In the genomic region with DNA sequence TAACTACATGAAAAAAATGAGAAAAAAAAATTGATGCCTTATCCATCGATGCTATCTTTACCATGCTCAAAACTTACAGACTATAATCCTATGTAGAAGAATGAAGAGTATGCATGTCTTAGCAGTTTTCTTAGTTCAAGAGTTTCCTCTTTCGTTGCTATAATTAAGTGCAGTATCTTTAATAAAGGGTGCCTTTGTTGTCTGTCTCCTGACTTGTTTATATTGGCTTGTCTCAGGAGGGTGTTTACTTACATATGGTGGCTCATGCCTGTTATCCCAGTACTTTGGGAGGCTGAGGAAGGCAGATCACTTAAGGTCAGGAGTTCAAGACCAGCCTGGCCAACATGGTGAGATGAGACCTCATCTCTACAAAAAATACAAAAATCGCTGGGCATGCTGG, we compare ENCODE assay signal across 26 cellular contexts. TPM values are rescaled to one million over a fixed set of nuclear protein-coding genes. Genes with fewer than 3 reads are reported as not detected.
DNase-seq lines count a peak whose midpoint lies in the region; FAIRE-seq and TF ChIP-seq lines count a peak whose summit lies in the region.
"Had no signal": no experiment of that assay in that cellular context is flagged by ENCODE, and none has a peak within 500 bp of the region (broad histone marks: within the 10 kb centered on the region; RNA-seq: fewer than 3 reads in every experiment).

No MANE protein-coding gene starts in this region.

- DNase-seq in SK-MEL-5 (ENCODE audit: low read depth, low spot score), result peak; percentile 84
- no peak for DNase-seq in endothelial cell of umbilical vein (ENCODE audit: low read depth, low spot score)
- DNase-seq in NCI-H1105 treated with DMSO at 0.1 percent for 48 hours (lab: John Stamatoyannopoulos, UW), result no peak
- DNase-seq in hepatocyte (ENCODE audit: low spot score), result no peak
- DNase-seq in NCI-H524 treated with DMSO at 0.1 percent for 48 hours (lab: John Stamatoyannopoulos, UW), result no peak
- no peak for DNase-seq in T-helper 2 cell treated with Interferon-gamma antibody and Interleukin-4, amounts not matched to agents 5 μg/mL and 100 μg/mL, for 36 hours (ENCODE audit: low spot score)
- DNase-seq: 8988T; ACHN; BE2C; C1 segment of cervical spinal cord; CD4-positive, alpha-beta T cell; CD8-positive, alpha-beta T cell; COR-L47; DMS 273 treated with DMSO at 0.1 percent for 48 hours; DMS153; DMS53; DMS79; DND-41; GF-D8 had no signal

- TF ChIP-seq POLR2A in endothelial cell of umbilical vein (IDR thresholded peaks at IDR 0.05; ENCODE audit: low read depth, low read length), result no peak

- TF ChIP-seq CTCF in DOHH2 (IDR thresholded peaks at IDR 0.05; ENCODE audit: low read depth, low read length, poor library complexity, severe bottlenecking) (no peak), endothelial cell of umbilical vein (IDR thresholded peaks at IDR 0.05; ENCODE audit: extremely low read depth in 1 of 2, insufficient read depth in 1 of 2, low read depth in 1 of 2, low read length in 2 of 2) (no peak), hepatocyte (IDR thresholded peaks at IDR 0.05; ENCODE audit: poor library complexity) (no peak)

- peaks cover 2% of the 10 kb centered on the region for H3K9me1 ChIP-seq in endothelial cell of umbilical vein (replicated peaks; ENCODE audit: control insufficient read depth, extremely low read depth, insufficient read depth, low read length)

- H3K4me3 ChIP-seq in DOHH2 (ENCODE audit: low read length) (no peak overlapping the region), endothelial cell of umbilical vein (replicated peaks in 1 of 3; ENCODE audit: insufficient read depth in 1 of 3, low read depth in 1 of 3, low read length in 3 of 3) (no peak overlapping the region), hepatocyte (no peak overlapping the region)
- H3K4me3 ChIP-seq: BLaER1 had no signal

- H3K27me3 Mint-ChIP-seq in T-helper 2 cell treated with Interferon-gamma antibody and Interleukin-4, amounts not matched to agents 5 μg/mL and 100 μg/mL, for 36 hours (ENCODE audit: low read depth), result no peaks in the 10 kb centered on the region
- H3K27me3 Mint-ChIP-seq: CD4-positive, alpha-beta T cell had no signal

- peaks cover 18% of the 10 kb centered on the region for H3K36me3 Mint-ChIP-seq in T-helper 2 cell treated with Interferon-gamma antibody and Interleukin-4, amounts not matched to agents 5 μg/mL and 100 μg/mL, for 36 hours (ENCODE audit: low read depth)

- peaks cover 6% of the 10 kb centered on the region; the same call in 1 of the 2 replicates for H3F3A ChIP-seq in DOHH2 (ENCODE audit: control insufficient read depth, insufficient read depth)

- no peak overlapping the region for H3K27ac ChIP-seq in DOHH2 (ENCODE audit: low read depth, low read length)
- H3K27ac ChIP-seq in endothelial cell of umbilical vein (ENCODE audit: insufficient read depth, low read depth, low read length), result no peak overlapping the region
- no peak overlapping the region for H3K27ac ChIP-seq in hepatocyte
- H3K27ac ChIP-seq: BLaER1 had no signal

- no peaks in the 10 kb centered on the region for H3K4me1 Mint-ChIP-seq in T-helper 2 cell treated with Interferon-gamma antibody and Interleukin-4, amounts not matched to agents 5 μg/mL and 100 μg/mL, for 36 hours (ENCODE audit: low read depth)

- H3K4me2 ChIP-seq in DOHH2 (ENCODE audit: low read length) (peak overlapping the region; percentile 29), endothelial cell of umbilical vein (ENCODE audit: insufficient read depth, low read length) (no peak overlapping the region), hepatocyte (no peak overlapping the region)
- H3K4me2 ChIP-seq: BLaER1 had no signal

- POLR2A ChIA-PET in endothelial cell of umbilical vein (lab: Charles Lee), result no interaction called here

- no peaks in the 10 kb centered on the region for H4K20me1 ChIP-seq in DOHH2 (ENCODE audit: control insufficient read depth, insufficient read depth, low read depth, low read length)
- H4K20me1 ChIP-seq in endothelial cell of umbilical vein (replicated peaks; ENCODE audit: control insufficient read depth, extremely low read depth, insufficient read depth, low read length), result no peaks in the 10 kb centered on the region
- no peaks in the 10 kb centered on the region for H4K20me1 ChIP-seq in hepatocyte (ENCODE audit: insufficient read depth, poor library complexity, severe bottlenecking)
- H4K20me1 ChIP-seq: BLaER1 had no signal

- H3K9ac ChIP-seq in endothelial cell of umbilical vein (replicated peaks; ENCODE audit: extremely low read depth, insufficient read depth, low read length), result no peak overlapping the region
- H3K9ac ChIP-seq: BLaER1 had no signal

- H3K79me2 ChIP-seq in DOHH2 (ENCODE audit: control insufficient read depth, low read length), result no peaks in the 10 kb centered on the region
- H3K79me2 ChIP-seq in endothelial cell of umbilical vein (ENCODE audit: control insufficient read depth, insufficient read depth, low read length), result no peaks in the 10 kb centered on the region
- no peaks in the 10 kb centered on the region for H3K79me2 ChIP-seq in hepatocyte

- H2AFZ ChIP-seq in endothelial cell of umbilical vein (ENCODE audit: low read depth, low read length), result no peak overlapping the region
- H2AFZ ChIP-seq in hepatocyte, result no peak overlapping the region

- in situ Hi-C loops in SK-MEL-5 (cut with HindIII; ENCODE audit: low pct_unique_long_range_greater_than_20kb, low sequenced_read_pairs), result no loop called here

- intact Hi-C loops in endothelial cell of umbilical vein (cut with micrococcal nuclease), result no loop called here

- H3K36me3 ChIP-seq in DOHH2 (ENCODE audit: control insufficient read depth, low read length) (peaks cover 6% of the 10 kb centered on the region), endothelial cell of umbilical vein (ENCODE audit: control insufficient read depth in 2 of 2, extremely low read depth in 1 of 2, insufficient read depth in 2 of 2, low read length in 2 of 2) (no peaks in the 10 kb centered on the region), hepatocyte (replicated peaks; ENCODE audit: insufficient read depth, low read depth) (no peaks in the 10 kb centered on the region)
- H3K36me3 ChIP-seq: BE2C had no signal

- no peaks in the 10 kb centered on the region for H3K27me3 ChIP-seq in DOHH2 (ENCODE audit: control insufficient read depth, low read length)
- H3K27me3 ChIP-seq in endothelial cell of umbilical vein (ENCODE audit: control insufficient read depth in 2 of 2, insufficient read depth in 2 of 2, low read length in 2 of 2), result no peaks in the 10 kb centered on the region
- no peaks in the 10 kb centered on the region for H3K27me3 ChIP-seq in hepatocyte
- H3K27me3 ChIP-seq: BE2C, BLaER1 had no signal

- CTCF ChIA-PET in endothelial cell of umbilical vein (lab: Charles Lee), result interaction anchor here (1.4 kb wide), 1 partner anchor 10 kb away, joined by 4 read pairs; no protein-coding TSS in a partner anchor

- WGBS in hepatocyte (ENCODE audit: low lambda C conversion rate, missing lambda C conversion rate), result 89% methylated on average over 3 of the region's 3 CpGs

- dilution Hi-C loops in endothelial cell of umbilical vein (cut with MboI; ENCODE audit: extremely low pct_ligation_motif_present, low sequenced_read_pairs), result no loop called here

- H3K9me3 Mint-ChIP-seq in T-helper 2 cell treated with Interferon-gamma antibody and Interleukin-4, amounts not matched to agents 5 μg/mL and 100 μg/mL, for 36 hours, result no peaks in the 10 kb centered on the region
- H3K9me3 Mint-ChIP-seq: CD4-positive, alpha-beta T cell had no signal

- no peak overlapping the region for H3K27ac Mint-ChIP-seq in T-helper 2 cell treated with Interferon-gamma antibody and Interleukin-4, amounts not matched to agents 5 μg/mL and 100 μg/mL, for 36 hours
- H3K27ac Mint-ChIP-seq: CD4-positive, alpha-beta T cell had no signal

- H3K4me3 Mint-ChIP-seq in T-helper 2 cell treated with Interferon-gamma antibody and Interleukin-4, amounts not matched to agents 5 μg/mL and 100 μg/mL, for 36 hours, result no peak overlapping the region
- H3K4me3 Mint-ChIP-seq: CD14-positive monocyte; CD4-positive, alpha-beta T cell; CD8-positive, alpha-beta T cell had no signal

- H3K9me3 ChIP-seq in DOHH2 (ENCODE audit: control insufficient read depth, insufficient read depth, low read length), result 0 out of 2 replicates have a peak, but pooled peaks cover 2% of the 10 kb centered on the region
- no peaks in the 10 kb centered on the region for H3K9me3 ChIP-seq in endothelial cell of umbilical vein (replicated peaks; ENCODE audit: control insufficient read depth, insufficient read depth, low read length)
- no peaks in the 10 kb centered on the region for H3K9me3 ChIP-seq in hepatocyte (ENCODE audit: low read depth)
- H3K9me3 ChIP-seq: BE2C had no signal

- BruUV-seq in endothelial cell of umbilical vein (replicated peaks; lab: Mats Ljungman, UMichigan), result no TSS peak

- peak; percentile 33 for FAIRE-seq in endothelial cell of umbilical vein (lab: Jason Lieb, UNC)
- FAIRE-seq: A204.1, G401.6, GM12891, GM19239 had no signal

- H3K4me1 ChIP-seq in DOHH2 (ENCODE audit: control insufficient read depth, low read length) (peaks cover 45% of the 10 kb centered on the region), endothelial cell of umbilical vein (ENCODE audit: control insufficient read depth, extremely low read depth, insufficient read depth, low read length) (no peaks in the 10 kb centered on the region), hepatocyte (ENCODE audit: insufficient read depth) (no peaks in the 10 kb centered on the region)
- H3K4me1 ChIP-seq: BE2C had no signal

- no peaks in the 10 kb centered on the region for H3K9me2 ChIP-seq in DOHH2 (replicated peaks; ENCODE audit: control insufficient read depth, low read length)
- H3K9me2 ChIP-seq in hepatocyte (replicated peaks; ENCODE audit: insufficient read depth), result no peaks in the 10 kb centered on the region

RNA-seq across cellular contexts. Expression of gene MTMR6, which starts 44.3 kb away (rescaled TPM):
- 26.6 and 28.4 TPM in 2 replicates for total RNA-seq in SK-MEL-5 (2014; rRNA removed; shearing (Covaris generic))
- polyA plus RNA-seq in SK-MEL-5 (2015; cell fraction: cytosol; rRNA removed), result 18.8 and 26.9 TPM in 2 replicates
- polyA plus RNA-seq in SK-MEL-5 (2015; cell fraction: nucleus; rRNA removed), result 14.9 and 15.2 TPM in 2 replicates
- total RNA-seq in endothelial cell of umbilical vein, result 20.9 and 21.7 TPM in 2 replicates
- polyA plus RNA-seq in endothelial cell of umbilical vein, result 7.3 and 10.2 TPM in 2 replicates
- polyA plus RNA-seq in endothelial cell of umbilical vein (2011; cell fraction: cytosol; rRNA removed), result 10.1 and 10.3 TPM in 2 replicates
- 8.9 and 13.2 TPM in 2 replicates for polyA plus RNA-seq in endothelial cell of umbilical vein (2011; cell fraction: nucleus; rRNA removed)
- polyA plus RNA-seq in endothelial cell of umbilical vein (2012), result 16.4 and 22.2 TPM in 2 replicates
- 12.2 and 12.5 TPM in 2 replicates for polyA minus RNA-seq in endothelial cell of umbilical vein
- 8.2 TPM for polyA minus RNA-seq in endothelial cell of umbilical vein (2011; cell fraction: cytosol; rRNA and poly(A)+ RNA removed)
- polyA minus RNA-seq in endothelial cell of umbilical vein (2011; cell fraction: nucleus; rRNA and poly(A)+ RNA removed), result 11.2 and 15.6 TPM in 2 replicates
- 16.7 and 17.2 TPM in 2 replicates for total RNA-seq in hepatocyte
- 6.9 and 10.1 TPM in 2 replicates for polyA plus RNA-seq in hepatocyte

RNA-seq across cellular contexts. Expression of gene NUP58, which starts 58.5 kb away (rescaled TPM):
- total RNA-seq in SK-MEL-5 (2014; rRNA removed; shearing (Covaris generic)), result 81.3 and 85.9 TPM in 2 replicates
- 75.6 and 95.1 TPM in 2 replicates for polyA plus RNA-seq in SK-MEL-5 (2015; cell fraction: cytosol; rRNA removed)
- 80.1 and 88.4 TPM in 2 replicates for polyA plus RNA-seq in SK-MEL-5 (2015; cell fraction: nucleus; rRNA removed)
- 49.6 and 59.2 TPM in 2 replicates for total RNA-seq in endothelial cell of umbilical vein
- 27.2 and 28.5 TPM in 2 replicates for polyA plus RNA-seq in endothelial cell of umbilical vein
- polyA plus RNA-seq in endothelial cell of umbilical vein (2011; cell fraction: cytosol; rRNA removed), result 18.6 and 20.3 TPM in 2 replicates
- 23.2 and 33.8 TPM in 2 replicates for polyA plus RNA-seq in endothelial cell of umbilical vein (2011; cell fraction: nucleus; rRNA removed)
- polyA plus RNA-seq in endothelial cell of umbilical vein (2012), result 19.6 and 26.4 TPM in 2 replicates
- 65.4 and 77.9 TPM in 2 replicates for polyA minus RNA-seq in endothelial cell of umbilical vein
- polyA minus RNA-seq in endothelial cell of umbilical vein (2011; cell fraction: cytosol; rRNA and poly(A)+ RNA removed), result 23.9 TPM
- polyA minus RNA-seq in endothelial cell of umbilical vein (2011; cell fraction: nucleus; rRNA and poly(A)+ RNA removed), result 37.9 and 48.1 TPM in 2 replicates
- 49.1 and 61.3 TPM in 2 replicates for total RNA-seq in hepatocyte
- polyA plus RNA-seq in hepatocyte, result 16.0 and 25.4 TPM in 2 replicates
